In the genomic region with DNA sequence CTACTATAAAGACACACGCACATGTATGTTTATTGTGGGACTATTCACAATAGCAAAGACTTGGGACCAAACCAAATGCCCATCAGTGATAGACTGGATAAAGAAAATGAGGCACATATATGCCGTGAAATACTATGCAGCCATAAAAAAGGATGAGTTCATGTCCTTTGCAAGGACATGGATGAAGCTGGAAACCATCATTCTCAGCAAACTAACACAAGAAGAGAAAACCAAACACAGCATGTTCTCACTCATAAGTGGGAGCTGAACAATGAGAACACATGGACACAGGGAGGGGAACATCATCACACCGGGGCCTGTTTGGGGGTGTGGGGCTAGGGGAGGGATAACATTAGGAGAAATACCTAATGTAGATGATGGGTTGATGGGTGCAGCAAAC, we compare ENCODE assay signal across 3 cellular contexts.
DNase-seq lines count a peak whose midpoint lies in the region; ATAC-seq, FAIRE-seq and TF ChIP-seq lines count a peak whose summit lies in the region.
"Not testable (repeated sequence)": the region's sequence is repeated elsewhere in the genome, so short reads cannot be mapped to it uniquely, and the experiment has no call there.

No MANE protein-coding gene starts in this region.

- H3K79me2 ChIP-seq in K562 (ENCODE audit: control insufficient read depth, insufficient read depth, low read length), result not testable (repeated sequence)

- not testable (repeated sequence) for TF ChIP-seq RAD21 in K562 (CRISPR knock-in tag; conservative IDR thresholded peaks at IDR 0.05 in 1 of 2, IDR thresholded peaks at IDR 0.05 in 1 of 2)

- not testable (repeated sequence) for H2AFZ ChIP-seq in K562 (ENCODE audit: low read depth, low read length)

- 65% methylated on average over 3 of the region's 3 CpGs for WGBS in K562 (ENCODE audit: insufficient coverage, low coverage, missing lambda C conversion rate)

- not testable (repeated sequence) for H3K27ac ChIP-seq in HEK293 (ENCODE audit: extremely low read depth, low read depth, low read length); K562 (ENCODE audit: extremely low read depth, low read depth, low read length)

- not testable (repeated sequence) for H3K9ac ChIP-seq in K562 (ENCODE audit: insufficient read depth in 1 of 2, low read depth in 2 of 2, low read length in 2 of 2)

- CTCF ChIA-PET in HEK293 (lab: Yijun Ruan, JAX), result interaction anchor here (0.6 to 1.7 kb wide), 3 partner anchors 35 to 255 kb away, joined by 3 to 8 read pairs (median 3); a partner anchor contains a TSS
- CTCF ChIA-PET in K562 (lab: Yijun Ruan, JAX; ENCODE audit: low intra/inter-chr PET ratio), result not testable (repeated sequence)

- H3K27me3 ChIP-seq in K562 (ENCODE audit: control insufficient read depth in 2 of 2, insufficient read depth in 2 of 2, low read length in 2 of 2), result not testable (repeated sequence)

- in situ Hi-C loops in K562 (cut with MboI), result not testable (repeated sequence)

- H3K4me1 ChIP-seq in HEK293 (ENCODE audit: control insufficient read depth, insufficient read depth, low read length); K562 (replicated peaks in 1 of 2; ENCODE audit: control insufficient read depth in 2 of 2, insufficient read depth in 2 of 2, low read length in 2 of 2): not testable (repeated sequence)

- TF ChIP-seq POLR2A in GM12891 (IDR thresholded peaks at IDR 0.05; ENCODE audit: low read depth, low read length); K562 (conservative IDR thresholded peaks at IDR 0.05): not testable (repeated sequence)

- peak; percentile 26 for FAIRE-seq in GM12891 (lab: Jason Lieb, UNC)
- FAIRE-seq in K562 (lab: Jason Lieb, UNC), result not testable (repeated sequence)

- BruUV-seq in K562 (replicated peaks; lab: Mats Ljungman, UMichigan), result not testable (repeated sequence)

- ATAC-seq in K562, result not testable (repeated sequence)

- not testable (repeated sequence) for DNase-seq in GM12891 (ENCODE audit: insufficient read length, low spot score); K562 (ENCODE audit: extremely low read depth in 1 of 4, low spot score in 3 of 4)

- intact Hi-C loops in K562 (cut with micrococcal nuclease), result not testable (repeated sequence)

- H3K36me3 ChIP-seq in HEK293 (ENCODE audit: control insufficient read depth in 2 of 2, insufficient read depth in 1 of 2, low read length in 2 of 2), result peaks cover 0 to 18% of the 10 kb centered on the region in 2 experiments; a peak in 1 of 3 replicates
- not testable (repeated sequence) for H3K36me3 ChIP-seq in K562 (ENCODE audit: control insufficient read depth, insufficient read depth, low read length)

- TF ChIP-seq CTCF in HEK293 (tag by site-specific recombination; IDR thresholded peaks at IDR 0.05); K562 (IDR thresholded peaks at IDR 0.05 in 2 of 3, conservative IDR thresholded peaks at IDR 0.05 in 1 of 3; ENCODE audit: insufficient read depth in 2 of 3, low read depth in 1 of 3, low read length in 3 of 3): not testable (repeated sequence)

- POLR2A ChIA-PET in HEK293 (lab: Yijun Ruan, JAX); K562 (lab: Yijun Ruan, JAX): not testable (repeated sequence)

- not testable (repeated sequence) for H3K9me1 ChIP-seq in K562 (ENCODE audit: control insufficient read depth, insufficient read depth, low read length)

- not testable (repeated sequence) for H3K9me3 ChIP-seq in HEK293 (ENCODE audit: control insufficient read depth, insufficient read depth, low read depth, low read length); K562 (replicated peaks; ENCODE audit: control insufficient read depth, insufficient read depth, low read depth, low read length)

- not testable (repeated sequence) for H3K4me3 ChIP-seq in HEK293 (ENCODE audit: low read depth, low read length); K562

- H3K4me2 ChIP-seq in K562 (ENCODE audit: insufficient read depth, low read length), result not testable (repeated sequence)

- H4K20me1 ChIP-seq in K562 (replicated peaks; ENCODE audit: control insufficient read depth, insufficient read depth, low read length), result not testable (repeated sequence)

- not testable (repeated sequence) for TF ChIP-seq EP300 in K562 (IDR thresholded peaks at IDR 0.05; ENCODE audit: low read length)

TF ChIP-seq in HEK293, 187 proteins besides CTCF, POLR2A, EP300 and RAD21:
- peak; percentile 97 for TF ChIP-seq ZNF146 (tag by site-specific recombination; IDR thresholded peaks at IDR 0.05)
- TF ChIP-seq, protein P1, sequence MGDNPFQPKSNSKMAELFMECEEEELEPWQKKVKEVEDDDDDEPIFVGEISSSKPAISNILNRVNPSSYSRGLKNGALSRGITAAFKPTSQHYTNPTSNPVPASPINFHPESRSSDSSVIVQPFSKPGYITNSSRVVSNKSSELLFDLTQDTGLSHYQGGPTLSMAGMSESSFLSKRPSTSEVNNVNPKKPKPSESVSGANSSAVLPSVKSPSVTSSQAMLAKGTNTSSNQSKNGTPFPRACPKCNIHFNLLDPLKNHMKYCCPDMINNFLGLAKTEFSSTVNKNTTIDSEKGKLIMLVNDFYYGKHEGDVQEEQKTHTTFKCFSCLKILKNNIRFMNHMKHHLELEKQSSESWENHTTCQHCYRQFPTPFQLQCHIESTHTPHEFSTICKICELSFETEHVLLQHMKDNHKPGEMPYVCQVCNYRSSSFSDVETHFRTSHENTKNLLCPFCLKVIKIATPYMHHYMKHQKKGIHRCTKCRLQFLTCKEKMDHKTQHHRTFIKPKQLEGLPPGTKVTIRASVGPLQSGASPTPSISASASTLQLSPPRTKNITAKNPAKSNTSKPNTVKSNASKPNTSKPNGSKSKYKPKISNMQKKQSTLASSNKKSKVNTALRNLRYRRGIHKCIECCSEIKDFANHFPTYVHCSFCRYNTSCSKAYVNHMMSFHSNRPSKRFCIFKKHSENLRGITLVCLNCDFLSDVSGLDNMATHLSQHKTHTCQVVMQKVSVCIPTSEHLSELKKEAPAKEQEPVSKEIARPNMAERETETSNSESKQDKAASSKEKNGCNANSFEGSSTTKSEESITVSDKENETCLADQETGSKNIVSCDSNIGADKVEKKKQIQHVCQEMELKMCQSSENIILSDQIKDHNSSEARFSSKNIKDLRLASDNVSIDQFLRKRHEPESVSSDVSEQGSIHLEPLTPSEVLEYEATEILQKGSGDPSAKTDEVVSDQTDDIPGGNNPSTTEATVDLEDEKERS (tag by site-specific recombination; IDR thresholded peaks at IDR 0.05), result 0 out of 2 replicates have a peak, but pooled peaks have one; percentile 61

TF ChIP-seq in K562, 482 proteins besides CTCF, POLR2A, EP300 and RAD21:
- TF ChIP-seq ZNF146 (CRISPR knock-in tag; IDR thresholded peaks at IDR 0.05; ENCODE audit: unreplicated experiment), result peak; percentile 40
